Comparison of ENCODE assay signal across 15 cellular contexts in the genomic region with DNA sequence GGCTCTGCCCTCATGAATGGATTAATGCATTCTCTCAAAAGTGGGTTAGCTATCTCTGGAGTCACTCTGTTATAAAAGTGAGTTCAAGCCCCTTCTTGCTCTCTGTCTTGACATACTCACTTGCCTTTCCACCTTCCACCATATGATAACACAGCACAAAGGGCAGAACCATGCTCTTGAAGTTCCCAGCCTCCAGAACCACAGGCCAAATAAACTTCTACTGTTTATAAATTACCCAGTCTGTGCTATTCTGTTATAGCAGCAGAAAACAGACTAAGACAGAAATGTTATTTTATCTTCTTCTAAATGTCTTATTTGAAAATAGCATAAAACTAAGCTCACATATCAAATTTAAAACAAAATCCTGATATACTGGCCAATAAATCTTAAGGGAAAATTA. TPM values are rescaled to one million over a fixed set of nuclear protein-coding genes. Genes with fewer than 3 reads are reported as not detected.
DNase-seq lines count a peak whose midpoint lies in the region; ATAC-seq and TF ChIP-seq lines count a peak whose summit lies in the region.
"Had no signal": no experiment of that assay in that cellular context is flagged by ENCODE, and none has a peak within 500 bp of the region (broad histone marks: within the 10 kb centered on the region; RNA-seq: fewer than 3 reads in every experiment).

No MANE protein-coding gene starts in this region.

- no peaks in the 10 kb centered on the region for H3K27me3 Mint-ChIP-seq in activated naive CD8-positive, alpha-beta T cell treated with anti-CD3 and anti-CD28 coated beads, Interleukin-2, amount 50 U/mL, for 24 hours
- H3K27me3 Mint-ChIP-seq in activated naive CD8-positive, alpha-beta T cell treated with anti-CD3 and anti-CD28 coated beads for 36 hours: no peaks in the 10 kb centered on the region
- no peaks in the 10 kb centered on the region for H3K27me3 Mint-ChIP-seq in Caco-2 (ENCODE audit: insufficient read depth, unreplicated experiment)
- no peaks in the 10 kb centered on the region for H3K27me3 Mint-ChIP-seq in central memory CD8-positive, alpha-beta T cell
- H3K27me3 Mint-ChIP-seq: CD4-positive, alpha-beta memory T cell had no signal

- H3K27ac Mint-ChIP-seq in activated naive CD8-positive, alpha-beta T cell treated with anti-CD3 and anti-CD28 coated beads, Interleukin-2, amount 50 U/mL, for 24 hours: peak overlapping the region; percentile 8
- no peak overlapping the region for H3K27ac Mint-ChIP-seq in activated naive CD8-positive, alpha-beta T cell treated with anti-CD3 and anti-CD28 coated beads for 36 hours
- peak overlapping the region; percentile 8 for H3K27ac Mint-ChIP-seq in Caco-2 (ENCODE audit: unreplicated experiment)
- H3K27ac Mint-ChIP-seq in central memory CD8-positive, alpha-beta T cell (ENCODE audit: low read depth): no peak overlapping the region
- H3K27ac Mint-ChIP-seq: GM23338 had no signal

- no peak for ATAC-seq in activated naive CD8-positive, alpha-beta T cell treated with anti-CD3 and anti-CD28 coated beads, Interleukin-2, amount 50 U/mL, for 24 hours
- no peak for ATAC-seq in central memory CD8-positive, alpha-beta T cell (replicated peaks; ENCODE audit: extremely low read depth, poor library complexity, severe bottlenecking)
- ATAC-seq: GM23338 had no signal

- H3K4me1 ChIP-seq in Caco-2: no peaks in the 10 kb centered on the region; the same call in 1 of the 2 replicates
- peaks cover 0 to 73% (median 37%) of the 10 kb centered on the region in 4 donors for H3K4me1 ChIP-seq in tibial artery
- peaks cover 0 to 37% of the 10 kb centered on the region in 2 donors for H3K4me1 ChIP-seq in right atrium auricular region

- H3K9me3 ChIP-seq in Caco-2 (peaks cover 3% of the 10 kb centered on the region; the same call in 1 of the 2 replicates), tibial artery (no peaks in the 10 kb centered on the region), right atrium auricular region (no peaks in the 10 kb centered on the region)

- no peak overlapping the region for H3K4me3 ChIP-seq in Caco-2 (ENCODE audit: low read depth, low read length)
- H3K4me3 ChIP-seq in tibial artery: no peak overlapping the region
- H3K4me3 ChIP-seq in right atrium auricular region: no peak overlapping the region
- H3K4me3 ChIP-seq: GM23338 had no signal

- H3K4me3 Mint-ChIP-seq in activated naive CD8-positive, alpha-beta T cell treated with anti-CD3 and anti-CD28 coated beads, Interleukin-2, amount 50 U/mL, for 24 hours: no peak overlapping the region
- H3K4me3 Mint-ChIP-seq in activated naive CD8-positive, alpha-beta T cell treated with anti-CD3 and anti-CD28 coated beads for 36 hours: no peak overlapping the region
- no peak overlapping the region for H3K4me3 Mint-ChIP-seq in Caco-2 (ENCODE audit: unreplicated experiment)
- H3K4me3 Mint-ChIP-seq in central memory CD8-positive, alpha-beta T cell: peak overlapping the region; percentile 12
- H3K4me3 Mint-ChIP-seq: GM23338 had no signal

- no peaks in the 10 kb centered on the region; the same call in 1 of the 2 replicates for H3K36me3 ChIP-seq in Caco-2 (ENCODE audit: control insufficient read depth, insufficient read depth, low read length)
- no peaks in the 10 kb centered on the region for H3K36me3 ChIP-seq in tibial artery
- H3K36me3 ChIP-seq in right atrium auricular region: no peaks in the 10 kb centered on the region

- no peaks in the 10 kb centered on the region for H3K27me3 ChIP-seq in Caco-2 (replicated peaks; ENCODE audit: control insufficient read depth, insufficient read depth, low read length)
- no peaks in the 10 kb centered on the region for H3K27me3 ChIP-seq in tibial artery
- H3K27me3 ChIP-seq in right atrium auricular region: no peaks in the 10 kb centered on the region

- BruUV-seq in Caco-2 (replicated peaks; lab: Mats Ljungman, UMichigan): no TSS peak

- H3K36me3 Mint-ChIP-seq in activated naive CD8-positive, alpha-beta T cell treated with anti-CD3 and anti-CD28 coated beads, Interleukin-2, amount 50 U/mL, for 24 hours (ENCODE audit: low read depth): peaks cover 10% of the 10 kb centered on the region
- H3K36me3 Mint-ChIP-seq in activated naive CD8-positive, alpha-beta T cell treated with anti-CD3 and anti-CD28 coated beads for 36 hours: peaks cover 12% of the 10 kb centered on the region
- H3K36me3 Mint-ChIP-seq in Caco-2 (ENCODE audit: insufficient read depth, unreplicated experiment): peaks cover 38% of the 10 kb centered on the region
- peaks cover 11% of the 10 kb centered on the region for H3K36me3 Mint-ChIP-seq in central memory CD8-positive, alpha-beta T cell (ENCODE audit: insufficient read depth)

- intact Hi-C loops in Caco-2 (cut with micrococcal nuclease; ENCODE audit: unreplicated experiment) (no loop called here), tibial artery (cut with DNase I; ENCODE audit: low total_unique reads) (no loop called here)

- no peak for DNase-seq in activated naive CD8-positive, alpha-beta T cell treated with anti-CD3 and anti-CD28 coated beads, Interleukin-2, amount 50 U/mL, for 24 hours
- DNase-seq in activated naive CD8-positive, alpha-beta T cell treated with anti-CD3 and anti-CD28 coated beads for 36 hours: no peak
- DNase-seq in Caco-2 (no peak), tibial artery (no peak), GM10266 (ENCODE audit: extremely low spot score) (no peak), right atrium auricular region (ENCODE audit: low spot score) (no peak)
- DNase-seq in central memory CD8-positive, alpha-beta T cell (ENCODE audit: low spot score in 2 of 2): no peak
- DNase-seq: ACHN; C1 segment of cervical spinal cord; CD4-positive, alpha-beta memory T cell; DMS53; GF-D8; H7 had no signal

- TF ChIP-seq CTCF in Caco-2 (IDR thresholded peaks at IDR 0.05; ENCODE audit: insufficient read depth in 1 of 2, low read depth in 1 of 2, low read length in 1 of 2, severe bottlenecking in 1 of 2, unreplicated experiment in 1 of 2) (no peak), tibial artery (IDR thresholded peaks at IDR 0.05) (no peak), GM10266 (IDR thresholded peaks at IDR 0.05; ENCODE audit: control insufficient read depth, insufficient read depth, low read depth, missing control alignments) (no peak), right atrium auricular region (IDR thresholded peaks at IDR 0.05) (no peak)

- POLR2A ChIA-PET in Caco-2 (lab: Charles Lee): interaction anchor here (0.5 kb wide), 1 partner anchor 71 kb away, joined by 8 read pairs; no protein-coding TSS in a partner anchor

- H3K9me3 Mint-ChIP-seq in activated naive CD8-positive, alpha-beta T cell treated with anti-CD3 and anti-CD28 coated beads, Interleukin-2, amount 50 U/mL, for 24 hours: no peaks in the 10 kb centered on the region
- H3K9me3 Mint-ChIP-seq in activated naive CD8-positive, alpha-beta T cell treated with anti-CD3 and anti-CD28 coated beads for 36 hours: no peaks in the 10 kb centered on the region
- no peaks in the 10 kb centered on the region for H3K9me3 Mint-ChIP-seq in Caco-2 (ENCODE audit: unreplicated experiment)
- H3K9me3 Mint-ChIP-seq in central memory CD8-positive, alpha-beta T cell: no peaks in the 10 kb centered on the region
- H3K9me3 Mint-ChIP-seq: CD4-positive, alpha-beta memory T cell had no signal

- peaks cover 59% of the 10 kb centered on the region for H3K4me1 Mint-ChIP-seq in activated naive CD8-positive, alpha-beta T cell treated with anti-CD3 and anti-CD28 coated beads, Interleukin-2, amount 50 U/mL, for 24 hours
- peaks cover 47% of the 10 kb centered on the region for H3K4me1 Mint-ChIP-seq in activated naive CD8-positive, alpha-beta T cell treated with anti-CD3 and anti-CD28 coated beads for 36 hours
- peaks cover 7% of the 10 kb centered on the region for H3K4me1 Mint-ChIP-seq in Caco-2 (ENCODE audit: low read depth, unreplicated experiment)
- peaks cover 59% of the 10 kb centered on the region for H3K4me1 Mint-ChIP-seq in central memory CD8-positive, alpha-beta T cell

- CTCF ChIA-PET in Caco-2 (lab: Charles Lee): no interaction called here

- no peak overlapping the region for H3K27ac ChIP-seq in tibial artery
- H3K27ac ChIP-seq in right atrium auricular region: no peak overlapping the region
- H3K27ac ChIP-seq: HL-60 had no signal

RNA-seq across cellular contexts. Expression of a gene that starts 15.0 kb away (rescaled TPM):
- 10 to 100 TPM; 79.0 to 80.5 TPM for total RNA-seq in activated naive CD8-positive, alpha-beta T cell treated with anti-CD3 and anti-CD28 coated beads for 36 hours
- total RNA-seq in Caco-2 (2022): 193 and 207 TPM in 2 replicates
- 10 to 100 TPM; 69.6 to 73.8 TPM for total RNA-seq in right atrium auricular region

RNA-seq across cellular contexts. Expression of a gene that starts 58.7 kb away (rescaled TPM):
- total RNA-seq in activated naive CD8-positive, alpha-beta T cell treated with anti-CD3 and anti-CD28 coated beads for 36 hours: 1 to 10 TPM; 4.0 TPM
- total RNA-seq in Caco-2 (2022) (12.9 and 14.0 TPM in 2 replicates), right atrium auricular region (10 to 100 TPM; 12.5 to 12.7 TPM)

Comparison
In these comparisons a context has a peak if more than half of its experiments do, and no peak if none do; other contexts are left out.
1. H3K27ac Mint-ChIP-seq: peak in activated naive CD8-positive, alpha-beta T cell treated with anti-CD3 and anti-CD28 coated beads, Interleukin-2, amount 50 U/mL, for 24 hours (single experiment) and Caco-2 (single experiment); none in activated naive CD8-positive, alpha-beta T cell treated with anti-CD3 and anti-CD28 coated beads for 36 hours (single experiment) and central memory CD8-positive, alpha-beta T cell (single experiment).